Comparison of ENCODE assay signal across 1 cellular context in the genomic region with DNA sequence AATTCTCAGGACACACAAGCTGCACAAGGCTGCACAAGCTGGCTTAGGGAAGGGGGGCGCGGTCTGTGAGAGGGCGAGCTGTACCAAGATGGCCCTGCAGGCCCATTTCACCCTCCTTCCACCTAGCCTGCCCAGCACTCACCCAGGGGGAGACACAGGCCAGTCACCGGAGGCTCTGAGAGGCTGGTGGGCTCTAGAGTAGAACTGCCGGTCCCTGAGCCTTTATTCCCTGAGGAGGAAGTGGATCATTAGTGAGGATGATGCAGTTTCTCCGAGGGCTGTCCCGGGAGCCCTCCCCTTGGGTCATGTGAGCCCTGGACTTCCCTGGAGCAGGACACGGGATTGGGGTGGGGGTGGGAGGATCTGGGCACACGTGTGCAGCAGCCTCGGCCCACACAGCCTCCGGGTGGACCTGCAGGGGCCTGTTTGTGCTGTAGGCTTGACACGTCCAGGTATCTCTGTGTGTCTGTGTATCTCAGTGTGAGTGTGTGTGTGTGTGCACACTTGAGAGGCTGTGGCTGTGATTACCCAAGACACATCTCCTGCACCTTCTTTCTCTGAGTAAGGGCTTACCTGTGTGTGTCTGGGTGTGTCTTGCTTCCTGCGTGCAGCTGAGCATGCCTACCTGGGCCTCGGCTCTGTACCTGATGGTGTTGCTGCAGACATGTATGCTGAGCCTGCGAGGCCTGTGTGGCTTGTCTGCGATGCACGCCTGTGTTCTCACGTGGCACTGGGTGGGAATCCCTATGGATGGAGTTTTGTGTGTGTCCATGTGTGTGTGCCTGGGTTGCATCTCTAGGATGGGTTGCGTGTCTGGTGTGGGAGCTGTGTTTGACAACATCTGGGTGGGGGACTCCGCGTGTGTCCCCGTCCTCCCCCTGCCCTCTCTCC.
TF ChIP-seq lines count a peak whose summit lies in the region.

A gene (minus strand): TSS at position 195 of the 891 bp plus-strand sequence. CDS start 328 bp downstream, outside the sequence.

TF ChIP-seq in HepG2, 621 proteins besides CTCF, POLR2A, EP300 and RAD21 (continued from another document):
- TF ChIP-seq PHF20 (CRISPR knock-in tag; IDR thresholded peaks at IDR 0.05) = 0 out of 2 replicates have a peak, but pooled peaks have one; percentile 24
- TF ChIP-seq NR2F1 (CRISPR knock-in tag; IDR thresholded peaks at IDR 0.05) = no peak
- no peak for TF ChIP-seq ZNF446 (CRISPR knock-in tag; IDR thresholded peaks at IDR 0.05)
- TF ChIP-seq MYC (CRISPR knock-in tag; IDR thresholded peaks at IDR 0.05; ENCODE audit: borderline replicate concordance) = 0 out of 2 replicates have a peak, but pooled peaks have one; percentile 24
- peak; percentile 72 for TF ChIP-seq ZNF263 (CRISPR knock-in tag; IDR thresholded peaks at IDR 0.05)
- TF ChIP-seq, protein P1, sequence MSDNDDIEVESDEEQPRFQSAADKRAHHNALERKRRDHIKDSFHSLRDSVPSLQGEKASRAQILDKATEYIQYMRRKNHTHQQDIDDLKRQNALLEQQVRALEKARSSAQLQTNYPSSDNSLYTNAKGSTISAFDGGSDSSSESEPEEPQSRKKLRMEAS (IDR thresholded peaks at IDR 0.05) = peak; percentile 51; the same call in 1 of the 2 replicates
- peak; percentile 4 for TF ChIP-seq TEAD3 (CRISPR knock-in tag; optimal IDR thresholded peaks at IDR 0.05; ENCODE audit: borderline replicate concordance)
- TF ChIP-seq ZFY (CRISPR knock-in tag; IDR thresholded peaks at IDR 0.05) = peak; percentile 34; the same call in 1 of the 2 replicates
- TF ChIP-seq KDM5B (CRISPR knock-in tag; IDR thresholded peaks at IDR 0.05; ENCODE audit: borderline replicate concordance) = peak; percentile 26; the same call in 1 of the 2 replicates
- TF ChIP-seq, protein P2, sequence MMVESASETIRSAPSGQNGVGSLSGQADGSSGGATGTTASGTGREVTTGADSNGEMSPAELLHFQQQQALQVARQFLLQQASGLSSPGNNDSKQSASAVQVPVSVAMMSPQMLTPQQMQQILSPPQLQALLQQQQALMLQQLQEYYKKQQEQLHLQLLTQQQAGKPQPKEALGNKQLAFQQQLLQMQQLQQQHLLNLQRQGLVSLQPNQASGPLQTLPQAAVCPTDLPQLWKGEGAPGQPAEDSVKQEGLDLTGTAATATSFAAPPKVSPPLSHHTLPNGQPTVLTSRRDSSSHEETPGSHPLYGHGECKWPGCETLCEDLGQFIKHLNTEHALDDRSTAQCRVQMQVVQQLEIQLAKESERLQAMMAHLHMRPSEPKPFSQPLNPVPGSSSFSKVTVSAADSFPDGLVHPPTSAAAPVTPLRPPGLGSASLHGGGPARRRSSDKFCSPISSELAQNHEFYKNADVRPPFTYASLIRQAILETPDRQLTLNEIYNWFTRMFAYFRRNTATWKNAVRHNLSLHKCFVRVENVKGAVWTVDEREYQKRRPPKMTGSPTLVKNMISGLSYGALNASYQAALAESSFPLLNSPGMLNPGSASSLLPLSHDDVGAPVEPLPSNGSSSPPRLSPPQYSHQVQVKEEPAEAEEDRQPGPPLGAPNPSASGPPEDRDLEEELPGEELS (CRISPR knock-in tag; IDR thresholded peaks at IDR 0.05) = 0 out of 2 replicates have a peak, but pooled peaks have one; percentile 14
- TF ChIP-seq, protein P3, sequence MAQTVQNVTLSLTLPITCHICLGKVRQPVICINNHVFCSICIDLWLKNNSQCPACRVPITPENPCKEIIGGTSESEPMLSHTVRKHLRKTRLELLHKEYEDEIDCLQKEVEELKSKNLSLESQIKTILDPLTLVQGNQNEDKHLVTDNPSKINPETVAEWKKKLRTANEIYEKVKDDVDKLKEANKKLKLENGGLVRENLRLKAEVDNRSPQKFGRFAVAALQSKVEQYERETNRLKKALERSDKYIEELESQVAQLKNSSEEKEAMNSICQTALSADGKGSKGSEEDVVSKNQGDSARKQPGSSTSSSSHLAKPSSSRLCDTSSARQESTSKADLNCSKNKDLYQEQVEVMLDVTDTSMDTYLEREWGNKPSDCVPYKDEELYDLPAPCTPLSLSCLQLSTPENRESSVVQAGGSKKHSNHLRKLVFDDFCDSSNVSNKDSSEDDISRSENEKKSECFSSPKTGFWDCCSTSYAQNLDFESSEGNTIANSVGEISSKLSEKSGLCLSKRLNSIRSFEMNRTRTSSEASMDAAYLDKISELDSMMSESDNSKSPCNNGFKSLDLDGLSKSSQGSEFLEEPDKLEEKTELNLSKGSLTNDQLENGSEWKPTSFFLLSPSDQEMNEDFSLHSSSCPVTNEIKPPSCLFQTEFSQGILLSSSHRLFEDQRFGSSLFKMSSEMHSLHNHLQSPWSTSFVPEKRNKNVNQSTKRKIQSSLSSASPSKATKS (CRISPR knock-in tag; IDR thresholded peaks at IDR 0.05) = no peak
- TF ChIP-seq, protein P4, sequence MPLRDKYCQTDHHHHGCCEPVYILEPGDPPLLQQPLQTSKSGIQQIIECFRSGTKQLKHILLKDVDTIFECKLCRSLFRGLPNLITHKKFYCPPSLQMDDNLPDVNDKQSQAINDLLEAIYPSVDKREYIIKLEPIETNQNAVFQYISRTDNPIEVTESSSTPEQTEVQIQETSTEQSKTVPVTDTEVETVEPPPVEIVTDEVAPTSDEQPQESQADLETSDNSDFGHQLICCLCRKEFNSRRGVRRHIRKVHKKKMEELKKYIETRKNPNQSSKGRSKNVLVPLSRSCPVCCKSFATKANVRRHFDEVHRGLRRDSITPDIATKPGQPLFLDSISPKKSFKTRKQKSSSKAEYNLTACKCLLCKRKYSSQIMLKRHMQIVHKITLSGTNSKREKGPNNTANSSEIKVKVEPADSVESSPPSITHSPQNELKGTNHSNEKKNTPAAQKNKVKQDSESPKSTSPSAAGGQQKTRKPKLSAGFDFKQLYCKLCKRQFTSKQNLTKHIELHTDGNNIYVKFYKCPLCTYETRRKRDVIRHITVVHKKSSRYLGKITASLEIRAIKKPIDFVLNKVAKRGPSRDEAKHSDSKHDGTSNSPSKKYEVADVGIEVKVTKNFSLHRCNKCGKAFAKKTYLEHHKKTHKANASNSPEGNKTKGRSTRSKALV (CRISPR knock-in tag; IDR thresholded peaks at IDR 0.05) = no peak
- no peak for TF ChIP-seq CENPT (CRISPR knock-in tag; IDR thresholded peaks at IDR 0.05; ENCODE audit: low read depth)
- TF ChIP-seq, protein P5, sequence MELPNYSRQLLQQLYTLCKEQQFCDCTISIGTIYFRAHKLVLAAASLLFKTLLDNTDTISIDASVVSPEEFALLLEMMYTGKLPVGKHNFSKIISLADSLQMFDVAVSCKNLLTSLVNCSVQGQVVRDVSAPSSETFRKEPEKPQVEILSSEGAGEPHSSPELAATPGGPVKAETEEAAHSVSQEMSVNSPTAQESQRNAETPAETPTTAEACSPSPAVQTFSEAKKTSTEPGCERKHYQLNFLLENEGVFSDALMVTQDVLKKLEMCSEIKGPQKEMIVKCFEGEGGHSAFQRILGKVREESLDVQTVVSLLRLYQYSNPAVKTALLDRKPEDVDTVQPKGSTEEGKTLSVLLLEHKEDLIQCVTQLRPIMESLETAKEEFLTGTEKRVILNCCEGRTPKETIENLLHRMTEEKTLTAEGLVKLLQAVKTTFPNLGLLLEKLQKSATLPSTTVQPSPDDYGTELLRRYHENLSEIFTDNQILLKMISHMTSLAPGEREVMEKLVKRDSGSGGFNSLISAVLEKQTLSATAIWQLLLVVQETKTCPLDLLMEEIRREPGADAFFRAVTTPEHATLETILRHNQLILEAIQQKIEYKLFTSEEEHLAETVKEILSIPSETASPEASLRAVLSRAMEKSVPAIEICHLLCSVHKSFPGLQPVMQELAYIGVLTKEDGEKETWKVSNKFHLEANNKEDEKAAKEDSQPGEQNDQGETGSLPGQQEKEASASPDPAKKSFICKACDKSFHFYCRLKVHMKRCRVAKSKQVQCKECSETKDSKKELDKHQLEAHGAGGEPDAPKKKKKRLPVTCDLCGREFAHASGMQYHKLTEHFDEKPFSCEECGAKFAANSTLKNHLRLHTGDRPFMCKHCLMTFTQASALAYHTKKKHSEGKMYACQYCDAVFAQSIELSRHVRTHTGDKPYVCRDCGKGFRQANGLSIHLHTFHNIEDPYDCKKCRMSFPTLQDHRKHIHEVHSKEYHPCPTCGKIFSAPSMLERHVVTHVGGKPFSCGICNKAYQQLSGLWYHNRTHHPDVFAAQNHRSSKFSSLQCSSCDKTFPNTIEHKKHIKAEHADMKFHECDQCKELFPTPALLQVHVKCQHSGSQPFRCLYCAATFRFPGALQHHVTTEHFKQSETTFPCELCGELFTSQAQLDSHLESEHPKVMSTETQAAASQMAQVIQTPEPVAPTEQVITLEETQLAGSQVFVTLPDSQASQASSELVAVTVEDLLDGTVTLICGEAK (IDR thresholded peaks at IDR 0.05) = no peak
- TF ChIP-seq, protein P5 (CRISPR knock-in tag; IDR thresholded peaks at IDR 0.05) = no peak
- TF ChIP-seq, protein P6, sequence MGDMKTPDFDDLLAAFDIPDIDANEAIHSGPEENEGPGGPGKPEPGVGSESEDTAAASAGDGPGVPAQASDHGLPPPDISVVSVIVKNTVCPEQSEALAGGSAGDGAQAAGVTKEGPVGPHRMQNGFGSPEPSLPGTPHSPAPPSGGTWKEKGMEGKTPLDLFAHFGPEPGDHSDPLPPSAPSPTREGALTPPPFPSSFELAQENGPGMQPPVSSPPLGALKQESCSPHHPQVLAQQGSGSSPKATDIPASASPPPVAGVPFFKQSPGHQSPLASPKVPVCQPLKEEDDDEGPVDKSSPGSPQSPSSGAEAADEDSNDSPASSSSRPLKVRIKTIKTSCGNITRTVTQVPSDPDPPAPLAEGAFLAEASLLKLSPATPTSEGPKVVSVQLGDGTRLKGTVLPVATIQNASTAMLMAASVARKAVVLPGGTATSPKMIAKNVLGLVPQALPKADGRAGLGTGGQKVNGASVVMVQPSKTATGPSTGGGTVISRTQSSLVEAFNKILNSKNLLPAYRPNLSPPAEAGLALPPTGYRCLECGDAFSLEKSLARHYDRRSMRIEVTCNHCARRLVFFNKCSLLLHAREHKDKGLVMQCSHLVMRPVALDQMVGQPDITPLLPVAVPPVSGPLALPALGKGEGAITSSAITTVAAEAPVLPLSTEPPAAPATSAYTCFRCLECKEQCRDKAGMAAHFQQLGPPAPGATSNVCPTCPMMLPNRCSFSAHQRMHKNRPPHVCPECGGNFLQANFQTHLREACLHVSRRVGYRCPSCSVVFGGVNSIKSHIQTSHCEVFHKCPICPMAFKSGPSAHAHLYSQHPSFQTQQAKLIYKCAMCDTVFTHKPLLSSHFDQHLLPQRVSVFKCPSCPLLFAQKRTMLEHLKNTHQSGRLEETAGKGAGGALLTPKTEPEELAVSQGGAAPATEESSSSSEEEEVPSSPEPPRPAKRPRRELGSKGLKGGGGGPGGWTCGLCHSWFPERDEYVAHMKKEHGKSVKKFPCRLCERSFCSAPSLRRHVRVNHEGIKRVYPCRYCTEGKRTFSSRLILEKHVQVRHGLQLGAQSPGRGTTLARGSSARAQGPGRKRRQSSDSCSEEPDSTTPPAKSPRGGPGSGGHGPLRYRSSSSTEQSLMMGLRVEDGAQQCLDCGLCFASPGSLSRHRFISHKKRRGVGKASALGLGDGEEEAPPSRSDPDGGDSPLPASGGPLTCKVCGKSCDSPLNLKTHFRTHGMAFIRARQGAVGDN (CRISPR knock-in tag; IDR thresholded peaks at IDR 0.05) = peak; percentile 59
- TF ChIP-seq SP140L (CRISPR knock-in tag; IDR thresholded peaks at IDR 0.05; ENCODE audit: borderline replicate concordance) = no peak
TF ChIP-seq in HepG2: peak in this region for 11.
